24 cellular contexts compared by ENCODE assay signal in genomic region chr2:33278245-33278943, GRCh38.
DNase-seq lines count a peak whose midpoint lies in the region; ATAC-seq and TF ChIP-seq lines count a peak whose summit lies in the region.
"Had no signal": no experiment of that assay in that cellular context is flagged by ENCODE, and none has a peak within 500 bp of the region (broad histone marks: within the 10 kb centered on the region; RNA-seq: fewer than 3 reads in every experiment).

No MANE protein-coding gene starts in this region.

- H3K4me3 Mint-ChIP-seq in chondrocyte (ENCODE audit: unreplicated experiment), result no peak overlapping the region
- H3K4me3 Mint-ChIP-seq in Calu3 (ENCODE audit: low read depth, unreplicated experiment), result no peak overlapping the region
- H3K4me3 Mint-ChIP-seq in endothelial cell (ENCODE audit: unreplicated experiment), result no peak overlapping the region
- H3K4me3 Mint-ChIP-seq: activated CD8-positive, alpha-beta memory T cell treated with anti-CD3 and anti-CD28 coated beads, Interleukin-2, amount 10 ng/mL, durations not matched to agents 7 days and 5 days; activated naive CD8-positive, alpha-beta T cell treated with anti-CD3 and anti-CD28 coated beads, Interleukin-2, amount 10 ng/mL, durations not matched to agents 7 days and 5 days; naive thymus-derived CD8-positive, alpha-beta T cell; stimulated activated effector memory CD8-positive, alpha-beta T cell treated with anti-CD3 and anti-CD28 coated beads, Interleukin-12 subunit alpha, Interleukin-12 subunit beta, amount 100 ng/mL, for 72 hours; type B pancreatic cell had no signal

- H3K9me3 ChIP-seq in left ventricle myocardium inferior (replicated peaks) (no peaks in the 10 kb centered on the region), prostate gland (no peaks in the 10 kb centered on the region), upper lobe of right lung (no peaks in the 10 kb centered on the region)
- H3K9me3 ChIP-seq: breast epithelium had no signal

- ATAC-seq in upper lobe of right lung (no peak), GM19328 (IDR thresholded peaks at IDR 0.05; ENCODE audit: unreplicated experiment) (no peak)
- ATAC-seq: activated CD8-positive, alpha-beta memory T cell treated with anti-CD3 and anti-CD28 coated beads, Interleukin-2, amount 10 ng/mL, durations not matched to agents 7 days and 5 days; naive thymus-derived CD8-positive, alpha-beta T cell; stimulated activated effector memory CD8-positive, alpha-beta T cell treated with anti-CD3 and anti-CD28 coated beads, Interleukin-12 subunit alpha, Interleukin-12 subunit beta, amount 100 ng/mL, for 72 hours had no signal

- H3K27ac ChIP-seq in left ventricle myocardium inferior (replicated peaks) (peak overlapping the region; percentile 73), prostate gland (peak overlapping the region; percentile 5 to 44), upper lobe of right lung (peak overlapping the region; percentile 33)

- H3K36me3 Mint-ChIP-seq in chondrocyte (ENCODE audit: low read depth) (peaks cover 68% of the 10 kb centered on the region), Calu3 (ENCODE audit: insufficient read depth, unreplicated experiment) (peaks cover 8% of the 10 kb centered on the region), endothelial cell (ENCODE audit: low read depth, unreplicated experiment) (peaks cover 60% of the 10 kb centered on the region)
- H3K36me3 Mint-ChIP-seq: activated CD8-positive, alpha-beta memory T cell treated with anti-CD3 and anti-CD28 coated beads, Interleukin-2, amount 10 ng/mL, durations not matched to agents 7 days and 5 days; activated naive CD8-positive, alpha-beta T cell treated with anti-CD3 and anti-CD28 coated beads, Interleukin-2, amount 10 ng/mL, durations not matched to agents 7 days and 5 days; naive thymus-derived CD8-positive, alpha-beta T cell; stimulated activated effector memory CD8-positive, alpha-beta T cell treated with anti-CD3 and anti-CD28 coated beads, Interleukin-12 subunit alpha, Interleukin-12 subunit beta, amount 100 ng/mL, for 72 hours had no signal

- H3K4me1 Mint-ChIP-seq in chondrocyte (ENCODE audit: low read depth) (peaks cover 51% of the 10 kb centered on the region), Calu3 (ENCODE audit: low read depth, unreplicated experiment) (peaks cover 31% of the 10 kb centered on the region), endothelial cell (ENCODE audit: unreplicated experiment) (no peaks in the 10 kb centered on the region)
- H3K4me1 Mint-ChIP-seq: activated naive CD8-positive, alpha-beta T cell treated with anti-CD3 and anti-CD28 coated beads, Interleukin-2, amount 10 ng/mL, durations not matched to agents 7 days and 5 days; naive thymus-derived CD8-positive, alpha-beta T cell had no signal

- H3K27me3 Mint-ChIP-seq in chondrocyte (ENCODE audit: low read depth) (no peaks in the 10 kb centered on the region), Calu3 (ENCODE audit: unreplicated experiment) (no peaks in the 10 kb centered on the region), endothelial cell (ENCODE audit: unreplicated experiment) (no peaks in the 10 kb centered on the region)
- H3K27me3 Mint-ChIP-seq: naive thymus-derived CD8-positive, alpha-beta T cell; type B pancreatic cell had no signal

- 37% methylated on average over 9 of the region's 9 CpGs for WGBS in prostate gland

- DNase-seq in chondrocyte (ENCODE audit: low spot score) (no peak), left ventricle myocardium inferior (no peak), prostate gland (ENCODE audit: low spot score) (no peak), upper lobe of right lung (no peak), Calu3 (no peak), epidermal melanocyte (ENCODE audit: insufficient read length, low spot score) (no peak), endothelial cell (ENCODE audit: low spot score) (no peak)
- DNase-seq: activated CD4-positive, alpha-beta T cell treated with anti-CD3 and anti-CD28 coated beads for 1 hour; activated CD8-positive, alpha-beta memory T cell treated with anti-CD3 and anti-CD28 coated beads, Interleukin-2, amount 10 ng/mL, durations not matched to agents 7 days and 5 days; activated naive CD8-positive, alpha-beta T cell treated with anti-CD3 and anti-CD28 coated beads, Interleukin-2, amount 10 ng/mL, durations not matched to agents 7 days and 5 days; DND-41; Karpas-422; naive thymus-derived CD8-positive, alpha-beta T cell; NCI-H1092 treated with DMSO at 0.1 percent for 48 hours; NCI-H2029 treated with DMSO at 0.1 percent for 48 hours; NCI-H510A treated with DMSO at 0.1 percent for 48 hours; RPMI8226; stimulated activated CD4-positive, alpha-beta T cell treated with anti-CD3 and anti-CD28 coated beads, Interleukin-15, amount 100 ng/mL, for 24 hours had no signal

- intact Hi-C loops in left ventricle myocardium inferior (cut with micrococcal nuclease) (no loop called here), prostate gland (cut with DNase I) (loop anchor here (10.0 kb wide), 1 partner anchor 86 kb away; no protein-coding TSS in a partner anchor), upper lobe of right lung (cut with DNase I) (no loop called here), Calu3 (cut with micrococcal nuclease; ENCODE audit: unreplicated experiment) (loop anchor here (5.0 kb wide), 1 partner anchor 66 kb away; no protein-coding TSS in a partner anchor)

- CTCF ChIA-PET in Calu3 (lab: Charles Lee), result no interaction called here

- peaks cover 19% of the 10 kb centered on the region for H3K4me1 ChIP-seq in left ventricle myocardium inferior
- H3K4me1 ChIP-seq in prostate gland (replicated peaks), result no peaks in the 10 kb centered on the region
- H3K4me1 ChIP-seq in upper lobe of right lung, result no peaks in the 10 kb centered on the region
- H3K4me1 ChIP-seq: breast epithelium had no signal

- TF ChIP-seq POLR2A in prostate gland (IDR thresholded peaks at IDR 0.05), result no peak

- TF ChIP-seq CTCF in chondrocyte (IDR thresholded peaks at IDR 0.05) (no peak), left ventricle myocardium inferior (IDR thresholded peaks at IDR 0.05; ENCODE audit: borderline replicate concordance) (no peak), prostate gland (IDR thresholded peaks at IDR 0.05) (no peak), upper lobe of right lung (IDR thresholded peaks at IDR 0.05) (no peak), Calu3 (IDR thresholded peaks at IDR 0.05; ENCODE audit: unreplicated experiment) (no peak), endothelial cell (IDR thresholded peaks at IDR 0.05; ENCODE audit: unreplicated experiment) (no peak)

- H3K36me3 ChIP-seq in left ventricle myocardium inferior, result peaks cover 62% of the 10 kb centered on the region
- H3K36me3 ChIP-seq in prostate gland, result no peaks in the 10 kb centered on the region
- H3K36me3 ChIP-seq in upper lobe of right lung, result no peaks in the 10 kb centered on the region
- H3K36me3 ChIP-seq: breast epithelium had no signal

- no peaks in the 10 kb centered on the region for H3K27me3 ChIP-seq in left ventricle myocardium inferior (ENCODE audit: low read depth)
- H3K27me3 ChIP-seq in prostate gland (replicated peaks; ENCODE audit: insufficient read depth), result no peaks in the 10 kb centered on the region
- no peaks in the 10 kb centered on the region for H3K27me3 ChIP-seq in upper lobe of right lung
- H3K27me3 ChIP-seq: breast epithelium had no signal

- H3K9me3 Mint-ChIP-seq in chondrocyte (ENCODE audit: low read depth) (no peaks in the 10 kb centered on the region), Calu3 (ENCODE audit: low read depth, unreplicated experiment) (no peaks in the 10 kb centered on the region), endothelial cell (ENCODE audit: unreplicated experiment) (no peaks in the 10 kb centered on the region)
- H3K9me3 Mint-ChIP-seq: activated naive CD8-positive, alpha-beta T cell treated with anti-CD3 and anti-CD28 coated beads, Interleukin-2, amount 10 ng/mL, durations not matched to agents 7 days and 5 days; activated T-helper 2 cell treated with anti-CD3 and anti-CD28 coated beads, Interferon-gamma antibody, Interleukin-2, Interleukin-4, amounts not matched to agents 10 μg/mL and 5 μg/mL and 100 μg/mL, durations not matched to agents 14 hours and 24 hours and 36 hours; naive thymus-derived CD8-positive, alpha-beta T cell; stimulated activated effector memory CD8-positive, alpha-beta T cell treated with anti-CD3 and anti-CD28 coated beads, Interleukin-12 subunit alpha, Interleukin-12 subunit beta, amount 100 ng/mL, for 72 hours; type B pancreatic cell had no signal

- BruUV-seq in Calu3 (replicated peaks; lab: Mats Ljungman, UMichigan), result no TSS peak

- H3K27ac Mint-ChIP-seq in chondrocyte (ENCODE audit: unreplicated experiment) (peak overlapping the region; percentile 17), Calu3 (ENCODE audit: unreplicated experiment) (no peak overlapping the region), endothelial cell (ENCODE audit: unreplicated experiment) (no peak overlapping the region)
- H3K27ac Mint-ChIP-seq: activated CD8-positive, alpha-beta memory T cell treated with anti-CD3 and anti-CD28 coated beads, Interleukin-2, amount 10 ng/mL, durations not matched to agents 7 days and 5 days; activated naive CD8-positive, alpha-beta T cell treated with anti-CD3 and anti-CD28 coated beads, Interleukin-2, amount 10 ng/mL, durations not matched to agents 7 days and 5 days; activated T-helper 2 cell treated with anti-CD3 and anti-CD28 coated beads, Interferon-gamma antibody, Interleukin-2, Interleukin-4, amounts not matched to agents 10 μg/mL and 5 μg/mL and 100 μg/mL, durations not matched to agents 14 hours and 24 hours and 36 hours; naive thymus-derived CD8-positive, alpha-beta T cell; type B pancreatic cell had no signal

- no peak overlapping the region for H3K4me3 ChIP-seq in left ventricle myocardium inferior
- no peak overlapping the region for H3K4me3 ChIP-seq in prostate gland
- no peak overlapping the region for H3K4me3 ChIP-seq in upper lobe of right lung
- H3K4me3 ChIP-seq: lung had no signal

Comparison
In these comparisons a context has a peak if more than half of its experiments do, and no peak if none do; other contexts are left out.
1. intact Hi-C loops: an anchor here in prostate gland (10.0 kb wide) and Calu3 (5.0 kb wide); none called in left ventricle myocardium inferior and upper lobe of right lung.